In the genomic region with DNA sequence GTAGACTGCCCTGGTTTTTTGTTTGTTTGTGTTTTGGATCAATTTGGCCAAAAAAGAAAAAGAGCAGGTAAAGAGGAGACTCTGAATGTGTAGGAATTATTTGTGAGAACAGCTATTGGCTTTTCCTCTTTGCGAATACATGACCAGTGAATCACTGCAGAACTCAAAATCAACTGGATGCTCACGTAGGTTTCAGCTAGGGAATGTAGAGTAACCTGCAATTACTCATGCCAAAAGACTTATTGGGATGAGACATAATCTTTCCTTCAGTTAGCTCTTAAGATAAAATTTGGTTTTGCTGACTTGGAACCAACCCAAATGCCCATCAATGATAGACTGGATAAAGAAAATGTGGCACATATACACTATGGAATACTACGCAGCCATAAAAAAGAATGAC, we compare ENCODE assay signal across 16 cellular contexts.
DNase-seq lines count a peak whose midpoint lies in the region; ATAC-seq, FAIRE-seq and TF ChIP-seq lines count a peak whose summit lies in the region.
"Had no signal": no experiment of that assay in that cellular context is flagged by ENCODE, and none has a peak within 500 bp of the region (broad histone marks: within the 10 kb centered on the region; RNA-seq: fewer than 3 reads in every experiment).

No MANE protein-coding gene starts in this region.

- peaks cover 12% of the 10 kb centered on the region for H3K9me3 ChIP-seq in SK-N-SH
- H3K9me3 ChIP-seq in PC-3 (ENCODE audit: low read length) = no peaks in the 10 kb centered on the region
- H3K9me3 ChIP-seq in osteoblast (ENCODE audit: low read depth, low read length) = no peaks in the 10 kb centered on the region
- peaks cover 6% of the 10 kb centered on the region for H3K9me3 ChIP-seq in psoas muscle

- H3K9me2 ChIP-seq in SK-N-SH (no peaks in the 10 kb centered on the region), PC-3 (replicated peaks; ENCODE audit: low read length) (no peaks in the 10 kb centered on the region)

- H3K27me3 ChIP-seq in SK-N-SH (ENCODE audit: insufficient read depth) (no peaks in the 10 kb centered on the region), PC-3 (ENCODE audit: low read length) (no peaks in the 10 kb centered on the region), bronchial epithelial cell (ENCODE audit: control insufficient read depth, insufficient read depth, low read length) (no peaks in the 10 kb centered on the region), osteoblast (ENCODE audit: insufficient read depth, low read length) (no peaks in the 10 kb centered on the region), psoas muscle (ENCODE audit: insufficient read depth in 3 of 3, low read length in 2 of 3) (no peaks in the 10 kb centered on the region)

- no peak overlapping the region for H3K4me2 ChIP-seq in SK-N-SH
- no peak overlapping the region for H3K4me2 ChIP-seq in PC-3 (ENCODE audit: low read length)
- H3K4me2 ChIP-seq in osteoblast (ENCODE audit: insufficient read depth, low read length) = no peak overlapping the region
- H3K4me2 ChIP-seq: GM23338 had no signal

- POLR2A ChIA-PET in SK-N-SH (lab: Yijun Ruan, JAX) (no interaction called here), PC-3 (lab: Charles Lee; ENCODE audit: unreplicated experiment) (no interaction called here)

- TF ChIP-seq EP300 in SK-N-SH (IDR thresholded peaks at IDR 0.05; ENCODE audit: borderline replicate concordance in 1 of 2, low read depth in 1 of 2, low read length in 1 of 2) = no peak

- H4K20me1 ChIP-seq in SK-N-SH (ENCODE audit: insufficient read depth) (no peaks in the 10 kb centered on the region), PC-3 (ENCODE audit: low read length) (no peaks in the 10 kb centered on the region), osteoblast (ENCODE audit: insufficient read depth, low read length) (no peaks in the 10 kb centered on the region)

- no peak for TF ChIP-seq CTCF in SK-N-SH (IDR thresholded peaks at IDR 0.05)
- TF ChIP-seq CTCF in PC-3 (conservative IDR thresholded peaks at IDR 0.05; ENCODE audit: low read depth, low read length) = no peak
- no peak for TF ChIP-seq CTCF in bronchial epithelial cell (IDR thresholded peaks at IDR 0.05; ENCODE audit: insufficient read depth, low read length, severe bottlenecking)
- no peak for TF ChIP-seq CTCF in osteoblast (IDR thresholded peaks at IDR 0.05; ENCODE audit: extremely low read depth, low read depth, low read length)
- TF ChIP-seq CTCF in psoas muscle (IDR thresholded peaks at IDR 0.05) = no peak

- BruUV-seq in PC-3 (replicated peaks; lab: Mats Ljungman, UMichigan) = no TSS peak

- peak overlapping the region; percentile 13; the same call in 1 of the 2 replicates for H2AFZ ChIP-seq in SK-N-SH (ENCODE audit: low read depth)
- no peak overlapping the region for H2AFZ ChIP-seq in PC-3 (ENCODE audit: low read length)
- no peak overlapping the region for H2AFZ ChIP-seq in osteoblast (ENCODE audit: low read length)
- H2AFZ ChIP-seq: GM23338 had no signal

- H3K27ac ChIP-seq in SK-N-SH (ENCODE audit: low read depth in 2 of 2, low read length in 1 of 2) (no peak overlapping the region), PC-3 (ENCODE audit: low read length) (no peak overlapping the region), osteoblast (ENCODE audit: low read depth, low read length) (no peak overlapping the region), psoas muscle (no peak overlapping the region)
- H3K27ac ChIP-seq: 22Rv1 had no signal

- H3K9ac ChIP-seq in SK-N-SH (no peak overlapping the region), PC-3 (ENCODE audit: low read length) (no peak overlapping the region)

- DNase-seq in SK-N-SH = no peak
- DNase-seq in PC-3 = peak; percentile 38
- peak; percentile 73 for DNase-seq in bronchial epithelial cell (ENCODE audit: low read depth)
- DNase-seq in osteoblast (ENCODE audit: insufficient read length, low spot score, missing footprints) = peak; percentile 6
- no peak for DNase-seq in psoas muscle
- DNase-seq in T1000 (lab: John Stamatoyannopoulos, UW) = no peak
- no peak for DNase-seq in NCI-H345 (lab: John Stamatoyannopoulos, UW)
- DNase-seq: Caco-2; CD8-positive, alpha-beta T cell; DMS53; H7 had no signal

- FAIRE-seq in bronchial epithelial cell (lab: Jason Lieb, UNC) = no peak
- FAIRE-seq: G401.6, GM12891 had no signal

- TF ChIP-seq RAD21 in SK-N-SH (IDR thresholded peaks at IDR 0.05; ENCODE audit: low read length) = no peak

- intact Hi-C loops in PC-3 (cut with micrococcal nuclease) (no loop called here), psoas muscle (cut with DNase I) (no loop called here)

- no peak for ATAC-seq in SK-N-SH treated with all-trans-retinoic acid at 6 μM for 48 hours
- no peak for ATAC-seq in PC-3
- ATAC-seq in psoas muscle = no peak
- ATAC-seq: CD8-positive, alpha-beta T cell; GM23338 had no signal

- H3K36me3 ChIP-seq in SK-N-SH (replicated peaks in 1 of 2; ENCODE audit: control insufficient read depth in 1 of 2, insufficient read depth in 2 of 2, low read length in 1 of 2) (peaks cover 0 to 4% of the 10 kb centered on the region in 2 experiments), PC-3 (ENCODE audit: low read depth, low read length) (no peaks in the 10 kb centered on the region), bronchial epithelial cell (ENCODE audit: control insufficient read depth, insufficient read depth, low read length) (no peaks in the 10 kb centered on the region), osteoblast (ENCODE audit: insufficient read depth, low read length) (no peaks in the 10 kb centered on the region), psoas muscle (ENCODE audit: insufficient read depth in 1 of 2, low read depth in 1 of 2) (no peaks in the 10 kb centered on the region)

- H3K79me2 ChIP-seq in SK-N-SH (ENCODE audit: insufficient read depth) = no peaks in the 10 kb centered on the region
- no peaks in the 10 kb centered on the region for H3K79me2 ChIP-seq in PC-3 (ENCODE audit: low read length)
- no peaks in the 10 kb centered on the region for H3K79me2 ChIP-seq in osteoblast (ENCODE audit: insufficient read depth, low read length)

- CTCF ChIA-PET in SK-N-SH (lab: Yijun Ruan, JAX) (no interaction called here), PC-3 (lab: Charles Lee) (no interaction called here)

- H3F3A ChIP-seq in SK-N-SH (replicated peaks; ENCODE audit: insufficient read depth) (no peaks in the 10 kb centered on the region), PC-3 (ENCODE audit: low read length, unreplicated experiment) (no peaks in the 10 kb centered on the region)

- no peaks in the 10 kb centered on the region for H3K4me1 ChIP-seq in SK-N-SH (ENCODE audit: control insufficient read depth in 1 of 2, insufficient read depth in 2 of 2, low read depth in 1 of 2, low read length in 1 of 2)
- H3K4me1 ChIP-seq in PC-3 (ENCODE audit: insufficient read depth, low read length) = no peaks in the 10 kb centered on the region
- H3K4me1 ChIP-seq in osteoblast (ENCODE audit: insufficient read depth, low read length) = no peaks in the 10 kb centered on the region
- no peaks in the 10 kb centered on the region for H3K4me1 ChIP-seq in psoas muscle
- H3K4me1 ChIP-seq: Caco-2 had no signal

- H3K4me3 ChIP-seq in SK-N-SH (ENCODE audit: low read depth in 2 of 2, low read length in 1 of 2) (no peak overlapping the region), PC-3 (ENCODE audit: low read length) (no peak overlapping the region), bronchial epithelial cell (ENCODE audit: low read depth, low read length) (no peak overlapping the region), osteoblast (ENCODE audit: insufficient read depth, low read length) (no peak overlapping the region), psoas muscle (no peak overlapping the region)
- H3K4me3 ChIP-seq: GM23338 had no signal

- WGBS in SK-N-SH (ENCODE audit: low lambda C conversion rate) = 29% methylated on average over 3 of the region's 3 CpGs
- WGBS in psoas muscle, 3 donors = 85 to 96% (median 90%) methylated on average over 3 of the region's 3 CpGs

TF ChIP-seq in SK-N-SH, 30 proteins besides CTCF, POLR2A, EP300 and RAD21:
- TF ChIP-seq, protein P1, sequence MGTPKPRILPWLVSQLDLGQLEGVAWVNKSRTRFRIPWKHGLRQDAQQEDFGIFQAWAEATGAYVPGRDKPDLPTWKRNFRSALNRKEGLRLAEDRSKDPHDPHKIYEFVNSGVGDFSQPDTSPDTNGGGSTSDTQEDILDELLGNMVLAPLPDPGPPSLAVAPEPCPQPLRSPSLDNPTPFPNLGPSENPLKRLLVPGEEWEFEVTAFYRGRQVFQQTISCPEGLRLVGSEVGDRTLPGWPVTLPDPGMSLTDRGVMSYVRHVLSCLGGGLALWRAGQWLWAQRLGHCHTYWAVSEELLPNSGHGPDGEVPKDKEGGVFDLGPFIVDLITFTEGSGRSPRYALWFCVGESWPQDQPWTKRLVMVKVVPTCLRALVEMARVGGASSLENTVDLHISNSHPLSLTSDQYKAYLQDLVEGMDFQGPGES (IDR thresholded peaks at IDR 0.05; ENCODE audit: low read depth, low read length) = no peak
- no peak for TF ChIP-seq SIN3A (IDR thresholded peaks at IDR 0.05; ENCODE audit: borderline replicate concordance, low read depth, low read length)

TF ChIP-seq in SK-N-SH treated with all-trans-retinoic acid at 6 μM for 48 hours, 23 proteins besides CTCF, POLR2A, EP300 and RAD21:
- TF ChIP-seq ISL1 (CRISPR knock-in tag; IDR thresholded peaks at IDR 0.05) = no peak

Comparison
In these comparisons a context has a peak if more than half of its experiments do, and no peak if none do; other contexts are left out.
1. DNase-seq: peak in PC-3 (single experiment), bronchial epithelial cell (single experiment) and osteoblast (single experiment); none in SK-N-SH (single experiment), psoas muscle (0 of 2), T1000 (single experiment) and NCI-H345 (single experiment).